ENCODE assay signal across 1 cellular context in the genomic region with DNA sequence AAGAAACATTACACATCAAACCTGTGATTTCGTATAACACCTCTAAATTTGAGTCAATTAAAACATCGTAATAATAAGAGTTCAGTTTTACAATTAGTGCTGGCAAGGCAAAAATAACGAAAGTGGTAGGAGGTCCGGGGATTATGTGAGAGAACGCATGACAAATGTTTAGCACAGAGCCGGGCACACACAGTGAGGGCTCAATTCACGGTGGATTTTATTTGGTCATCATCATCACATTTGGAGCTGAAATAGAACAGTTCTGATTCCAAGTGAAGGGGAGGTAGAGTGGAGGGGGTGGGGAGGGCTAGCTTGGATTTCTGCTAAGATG.
TF ChIP-seq lines count a peak whose summit lies in the region.

No MANE protein-coding gene starts in this region.

TF ChIP-seq in GM23338, 12 proteins besides CTCF, POLR2A, EP300 and RAD21 (continued from another document):
- TF ChIP-seq, protein P1, sequence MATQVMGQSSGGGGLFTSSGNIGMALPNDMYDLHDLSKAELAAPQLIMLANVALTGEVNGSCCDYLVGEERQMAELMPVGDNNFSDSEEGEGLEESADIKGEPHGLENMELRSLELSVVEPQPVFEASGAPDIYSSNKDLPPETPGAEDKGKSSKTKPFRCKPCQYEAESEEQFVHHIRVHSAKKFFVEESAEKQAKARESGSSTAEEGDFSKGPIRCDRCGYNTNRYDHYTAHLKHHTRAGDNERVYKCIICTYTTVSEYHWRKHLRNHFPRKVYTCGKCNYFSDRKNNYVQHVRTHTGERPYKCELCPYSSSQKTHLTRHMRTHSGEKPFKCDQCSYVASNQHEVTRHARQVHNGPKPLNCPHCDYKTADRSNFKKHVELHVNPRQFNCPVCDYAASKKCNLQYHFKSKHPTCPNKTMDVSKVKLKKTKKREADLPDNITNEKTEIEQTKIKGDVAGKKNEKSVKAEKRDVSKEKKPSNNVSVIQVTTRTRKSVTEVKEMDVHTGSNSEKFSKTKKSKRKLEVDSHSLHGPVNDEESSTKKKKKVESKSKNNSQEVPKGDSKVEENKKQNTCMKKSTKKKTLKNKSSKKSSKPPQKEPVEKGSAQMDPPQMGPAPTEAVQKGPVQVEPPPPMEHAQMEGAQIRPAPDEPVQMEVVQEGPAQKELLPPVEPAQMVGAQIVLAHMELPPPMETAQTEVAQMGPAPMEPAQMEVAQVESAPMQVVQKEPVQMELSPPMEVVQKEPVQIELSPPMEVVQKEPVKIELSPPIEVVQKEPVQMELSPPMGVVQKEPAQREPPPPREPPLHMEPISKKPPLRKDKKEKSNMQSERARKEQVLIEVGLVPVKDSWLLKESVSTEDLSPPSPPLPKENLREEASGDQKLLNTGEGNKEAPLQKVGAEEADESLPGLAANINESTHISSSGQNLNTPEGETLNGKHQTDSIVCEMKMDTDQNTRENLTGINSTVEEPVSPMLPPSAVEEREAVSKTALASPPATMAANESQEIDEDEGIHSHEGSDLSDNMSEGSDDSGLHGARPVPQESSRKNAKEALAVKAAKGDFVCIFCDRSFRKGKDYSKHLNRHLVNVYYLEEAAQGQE (IDR thresholded peaks at IDR 0.05; ENCODE audit: unreplicated experiment): no peak
- no peak for TF ChIP-seq JUNB (IDR thresholded peaks at IDR 0.05; ENCODE audit: unreplicated experiment)
- TF ChIP-seq EZH2 (IDR thresholded peaks at IDR 0.05; ENCODE audit: low read depth, unreplicated experiment): no peak
- no peak for TF ChIP-seq CREB1 (CRISPR knock-in tag; IDR thresholded peaks at IDR 0.05; ENCODE audit: low read depth)
- no peak for TF ChIP-seq STAT1 (IDR thresholded peaks at IDR 0.05; ENCODE audit: unreplicated experiment)
